ENCODE assay signal across 8 cellular contexts in genomic region chr4:931960-932712, GRCh38. TPM values are rescaled to one million over a fixed set of nuclear protein-coding genes. Genes with fewer than 3 reads are reported as not detected.
DNase-seq lines count a peak whose midpoint lies in the region; ATAC-seq and TF ChIP-seq lines count a peak whose summit lies in the region.

GAK (minus strand) TSS chr4:932316; CDS start chr4:932187, 129 bp downstream.
TMEM175 (plus strand) TSS chr4:932460; CDS start chr4:947740, 15,280 bp downstream.

- no peak for TF ChIP-seq CTCF in AG04449 (IDR thresholded peaks at IDR 0.05; ENCODE audit: insufficient read depth, low read length, missing control alignments)
- no peak for TF ChIP-seq CTCF in WERI-Rb-1 (IDR thresholded peaks at IDR 0.05; ENCODE audit: low read depth, low read length)
- TF ChIP-seq CTCF in breast epithelium (IDR thresholded peaks at IDR 0.05): peak in 2 of 3 donors; percentile 7 to 21

- H3K4me1 ChIP-seq in breast epithelium (peaks cover 3 to 13% of the 10 kb centered on the region in 2 donors), skeletal muscle tissue (ENCODE audit: control insufficient read depth in 3 of 3, insufficient read depth in 3 of 3, low read length in 3 of 3) (peaks cover 27 to 36% (median 28%) of the 10 kb centered on the region in 3 donors)

- CTCF ChIA-PET in AG04449 (lab: Yijun Ruan, JAX): interaction anchor here (0.8 to 3.2 kb wide), 5 partner anchors 8 to 190 kb away, joined by 3 to 11 read pairs (median 3); partner anchors contain the start of gene IDUA

- H3K36me3 ChIP-seq in WERI-Rb-1: peaks cover 4% of the 10 kb centered on the region; the same call in 1 of the 2 replicates
- no peaks in the 10 kb centered on the region for H3K36me3 ChIP-seq in breast epithelium
- H3K36me3 ChIP-seq in skeletal muscle tissue (ENCODE audit: control insufficient read depth in 3 of 3, insufficient read depth in 3 of 3, low read length in 3 of 3): no peaks in the 10 kb centered on the region

- no peaks in the 10 kb centered on the region for H3K9me3 ChIP-seq in WERI-Rb-1 (ENCODE audit: severe bottlenecking)
- H3K9me3 ChIP-seq in breast epithelium: no peaks in the 10 kb centered on the region
- no peaks in the 10 kb centered on the region for H3K9me3 ChIP-seq in iPS-18c (ENCODE audit: control insufficient read depth, insufficient read depth, low read length)
- H3K9me3 ChIP-seq in skeletal muscle tissue (ENCODE audit: control insufficient read depth in 3 of 3, low read length in 3 of 3): no peaks in the 10 kb centered on the region

- ATAC-seq in GM18907 (IDR thresholded peaks at IDR 0.05; ENCODE audit: unreplicated experiment): peak; percentile 83
- peak; percentile 90 for ATAC-seq in HG03139 (IDR thresholded peaks at IDR 0.05; ENCODE audit: unreplicated experiment)

- H3K4me3 ChIP-seq in AG04449 (ENCODE audit: low read depth, low read length) (peak within 1 kb of the TSS; percentile 98), WERI-Rb-1 (ENCODE audit: low read depth, low read length) (peak within 1 kb of the TSS; percentile 82), breast epithelium (peak within 1 kb of the TSS; percentile 82 to 99 (median 96)), iPS-18c (ENCODE audit: insufficient read depth, low read depth, low read length) (peak within 1 kb of the TSS; percentile 96), skeletal muscle tissue (ENCODE audit: low read length in 3 of 3) (peak within 1 kb of the TSS; percentile 98 to 99 (median 99))

- DNase-seq in AG04449 (ENCODE audit: low read depth, low spot score): peak; percentile 51
- DNase-seq in NCI-H2196 treated with DMSO at 0.1 percent for 48 hours (lab: John Stamatoyannopoulos, UW; ENCODE audit: unreplicated experiment): peak; percentile 84
- DNase-seq in WERI-Rb-1: peak; percentile 96
- DNase-seq in breast epithelium (ENCODE audit: low spot score in 2 of 2): peak; percentile 95

- H3K27me3 ChIP-seq in WERI-Rb-1 (ENCODE audit: insufficient read depth, low read depth, severe bottlenecking) (no peaks in the 10 kb centered on the region), breast epithelium (no peaks in the 10 kb centered on the region), skeletal muscle tissue (ENCODE audit: control insufficient read depth in 3 of 3, insufficient read depth in 3 of 3, low read length in 3 of 3) (no peaks in the 10 kb centered on the region)

- intact Hi-C loops in breast epithelium (cut with DNase I; ENCODE audit: low total_unique reads): no loop called here

- peak within 1 kb of the TSS; percentile 98 to 99 (median 99) for H3K9ac ChIP-seq in skeletal muscle tissue (ENCODE audit: low read depth in 1 of 3, low read length in 3 of 3)

- POLR2A ChIA-PET in AG04449 (lab: Yijun Ruan, JAX): interaction anchor here (0.7 to 0.9 kb wide), 5 partner anchors 26 to 150 kb away, joined by 3 to 4 read pairs (median 3); no protein-coding TSS in a partner anchor

- peak; percentile 16 for TF ChIP-seq POLR2A in breast epithelium (IDR thresholded peaks at IDR 0.05)

- peak within 1 kb of the TSS; percentile 87 for H3K27ac ChIP-seq in WERI-Rb-1
- H3K27ac ChIP-seq in breast epithelium: peak within 1 kb of the TSS; percentile 89 to 90
- peak within 1 kb of the TSS; percentile 94 for H3K27ac ChIP-seq in skeletal muscle tissue (ENCODE audit: low read depth, low read length)

RNA-seq across cellular contexts. Expression of gene GAK, which starts in this region (rescaled TPM):
- total RNA-seq in breast epithelium: 10 to 100 TPM; 76.2 to 95.7 (median 81.9) TPM
- total RNA-seq in skeletal muscle tissue: 19.8 TPM

RNA-seq across cellular contexts. Expression of gene TMEM175, which starts in this region (rescaled TPM):
- total RNA-seq in breast epithelium: 10 to 100 TPM; 26.2 to 32.2 (median 28.2) TPM
- total RNA-seq in skeletal muscle tissue: 18.3 TPM

Comparison
In these comparisons a context has a peak if more than half of its experiments do, and no peak if none do; other contexts are left out.
1. Peak in every context shown above with its lines: DNase-seq, ATAC-seq, H3K4me3 ChIP-seq and H3K27ac ChIP-seq.
2. CTCF ChIP-seq: peak in breast epithelium (2 of 3); none in AG04449 (single experiment) and WERI-Rb-1 (single experiment).